Comparison of ENCODE assay signal across 11 cellular contexts in genomic region chr1:58649555-58649954, GRCh38. TPM values are rescaled to one million over a fixed set of nuclear protein-coding genes. Genes with fewer than 3 reads are reported as not detected.
DNase-seq lines count a peak whose midpoint lies in the region; ATAC-seq and FAIRE-seq lines count a peak whose summit lies in the region.
"Had no signal": no experiment of that assay in that cellular context is flagged by ENCODE, and none has a peak within 500 bp of the region (broad histone marks: within the 10 kb centered on the region; RNA-seq: fewer than 3 reads in every experiment).

No MANE protein-coding gene starts in this region.

- no peak for FAIRE-seq in small intestine (lab: Jason Lieb, UNC)

- H3K9me3 Mint-ChIP-seq in activated naive CD4-positive, alpha-beta T cell treated with anti-CD3 and anti-CD28 coated beads, Interleukin-2, amount 10 ng/mL, durations not matched to agents 7 days and 5 days = no peaks in the 10 kb centered on the region
- no peaks in the 10 kb centered on the region for H3K9me3 Mint-ChIP-seq in activated T-cell treated with anti-CD3 and anti-CD28 coated beads, Interleukin-2, amount 50 U/mL, for 4 hours
- H3K9me3 Mint-ChIP-seq: CD4-positive, alpha-beta memory T cell had no signal

- no peaks in the 10 kb centered on the region for H3K9me3 ChIP-seq in small intestine (ENCODE audit: control insufficient read depth, low read depth)

- 4 to 28% (median 16%) methylated on average over 5 of the region's 5 CpGs for WGBS in small intestine, 3 donors

- H3K36me3 ChIP-seq in small intestine (ENCODE audit: control insufficient read depth in 2 of 2, insufficient read depth in 2 of 2, low read length in 2 of 2) = peaks cover 0 to 3% of the 10 kb centered on the region in 2 donors

- no peak for ATAC-seq in activated T-cell treated with anti-CD3 and anti-CD28 coated beads, Interleukin-2, amount 50 U/mL, for 4 hours

- H3K4me3 Mint-ChIP-seq in activated naive CD4-positive, alpha-beta T cell treated with anti-CD3 and anti-CD28 coated beads, Interleukin-2, amount 10 ng/mL, durations not matched to agents 7 days and 5 days = no peak overlapping the region
- H3K4me3 Mint-ChIP-seq in activated T-cell treated with anti-CD3 and anti-CD28 coated beads, Interleukin-2, amount 50 U/mL, for 4 hours = no peak overlapping the region

- CTCF ChIA-PET in activated naive CD4-positive, alpha-beta T cell treated with anti-CD3 and anti-CD28 coated beads, Interleukin-2, amount 10 ng/mL, durations not matched to agents 7 days and 5 days (lab: Charles Lee) = interaction anchor here (5.6 kb wide), 1 partner anchor 133 kb away, joined by 69 read pairs; no protein-coding TSS in a partner anchor

- no peak overlapping the region for H3K27ac ChIP-seq in small intestine (ENCODE audit: low read depth in 1 of 2, low read length in 1 of 2)

- peaks cover 0 to 4% of the 10 kb centered on the region in 2 donors for H3K4me1 ChIP-seq in small intestine (ENCODE audit: control insufficient read depth in 2 of 2, insufficient read depth in 1 of 2, low read depth in 1 of 2, low read length in 1 of 2)

- no peak overlapping the region for H3K27ac Mint-ChIP-seq in activated naive CD4-positive, alpha-beta T cell treated with anti-CD3 and anti-CD28 coated beads, Interleukin-2, amount 10 ng/mL, durations not matched to agents 7 days and 5 days

- peaks cover 1% of the 10 kb centered on the region for H3K36me3 Mint-ChIP-seq in activated naive CD4-positive, alpha-beta T cell treated with anti-CD3 and anti-CD28 coated beads, Interleukin-2, amount 10 ng/mL, durations not matched to agents 7 days and 5 days
- H3K36me3 Mint-ChIP-seq in activated T-cell treated with anti-CD3 and anti-CD28 coated beads, Interleukin-2, amount 50 U/mL, for 4 hours (ENCODE audit: insufficient read depth) = peaks cover 4% of the 10 kb centered on the region

- peaks cover 19% of the 10 kb centered on the region for H3K4me1 Mint-ChIP-seq in activated naive CD4-positive, alpha-beta T cell treated with anti-CD3 and anti-CD28 coated beads, Interleukin-2, amount 10 ng/mL, durations not matched to agents 7 days and 5 days
- peaks cover 14% of the 10 kb centered on the region for H3K4me1 Mint-ChIP-seq in activated T-cell treated with anti-CD3 and anti-CD28 coated beads, Interleukin-2, amount 50 U/mL, for 4 hours (ENCODE audit: low read depth)

- DNase-seq in activated naive CD4-positive, alpha-beta T cell treated with anti-CD3 and anti-CD28 coated beads, Interleukin-2, amount 10 ng/mL, durations not matched to agents 7 days and 5 days = peak; percentile 44
- DNase-seq in activated naive CD4-positive, alpha-beta T cell treated with Interleukin-2 at 50 U/mL for 16 hours = no peak
- DNase-seq in NCI-H2029 treated with DMSO at 0.1 percent for 48 hours (lab: John Stamatoyannopoulos, UW) = peak; percentile 31
- DNase-seq in activated T-cell treated with anti-CD3 and anti-CD28 coated beads, Interleukin-2, amount 50 U/mL, for 4 hours = peak; percentile 26
- DNase-seq in small intestine = peak; percentile 41
- DNase-seq in NCI-H345 (lab: John Stamatoyannopoulos, UW) = no peak
- DNase-seq in NCI-H1092 (lab: John Stamatoyannopoulos, UW) = no peak
- DNase-seq in Ammon's horn (ENCODE audit: low spot score) = no peak
- DNase-seq: KBM-7, Right ventricle myocardium superior had no signal

- no peaks in the 10 kb centered on the region for H3K27me3 ChIP-seq in small intestine (ENCODE audit: control insufficient read depth in 2 of 2, insufficient read depth in 2 of 2, low read length in 2 of 2)

- no peaks in the 10 kb centered on the region for H3K27me3 Mint-ChIP-seq in activated naive CD4-positive, alpha-beta T cell treated with anti-CD3 and anti-CD28 coated beads, Interleukin-2, amount 10 ng/mL, durations not matched to agents 7 days and 5 days
- no peaks in the 10 kb centered on the region for H3K27me3 Mint-ChIP-seq in activated T-cell treated with anti-CD3 and anti-CD28 coated beads, Interleukin-2, amount 50 U/mL, for 4 hours (ENCODE audit: low read depth)
- H3K27me3 Mint-ChIP-seq: CD4-positive, alpha-beta memory T cell had no signal

- H3K4me3 ChIP-seq in small intestine (ENCODE audit: low read depth in 1 of 2, low read length in 2 of 2) = no peak overlapping the region

RNA-seq across cellular contexts. Expression of gene MYSM1, which starts 50.3 kb away (rescaled TPM):
- 10 to 100 TPM; 24.0 to 26.3 (median 25.5) TPM for total RNA-seq in activated T-cell treated with anti-CD3 and anti-CD28 coated beads, Interleukin-2, amount 50 U/mL, for 4 hours
- polyA plus RNA-seq in small intestine = 1 to 10 TPM; 5.1 to 9.8 (median 7.7) TPM

Comparison
In these comparisons a context has a peak if more than half of its experiments do, and no peak if none do; other contexts are left out.
1. DNase-seq: peak in activated naive CD4-positive, alpha-beta T cell treated with anti-CD3 and anti-CD28 coated beads, Interleukin-2, amount 10 ng/mL, durations not matched to agents 7 days and 5 days (single experiment), NCI-H2029 treated with DMSO at 0.1 percent for 48 hours (single experiment), activated T-cell treated with anti-CD3 and anti-CD28 coated beads, Interleukin-2, amount 50 U/mL, for 4 hours (single experiment) and small intestine (single experiment); none in activated naive CD4-positive, alpha-beta T cell treated with Interleukin-2 at 50 U/mL for 16 hours (single experiment), NCI-H345 (single experiment), NCI-H1092 (single experiment) and Ammon's horn (single experiment).